Comparison of ENCODE assay signal across 17 cellular contexts in the genomic region with DNA sequence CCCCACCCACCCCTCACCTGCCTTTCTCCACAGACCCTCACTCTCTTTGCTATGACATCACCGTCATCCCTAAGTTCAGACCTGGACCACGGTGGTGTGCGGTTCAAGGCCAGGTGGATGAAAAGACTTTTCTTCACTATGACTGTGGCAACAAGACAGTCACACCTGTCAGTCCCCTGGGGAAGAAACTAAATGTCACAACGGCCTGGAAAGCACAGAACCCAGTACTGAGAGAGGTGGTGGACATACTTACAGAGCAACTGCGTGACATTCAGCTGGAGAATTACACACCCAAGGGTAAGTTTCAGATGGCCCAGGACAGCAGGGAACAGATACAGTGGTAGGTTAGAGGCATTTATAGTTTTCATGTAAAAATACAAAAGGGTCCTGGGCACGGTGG. TPM values are rescaled to one million over a fixed set of nuclear protein-coding genes. Genes with fewer than 3 reads are reported as not detected.
"Had no signal": no experiment of that assay in that cellular context is flagged by ENCODE, and none has a peak within 500 bp of the region (broad histone marks: within the 10 kb centered on the region; RNA-seq: fewer than 3 reads in every experiment).

No MANE protein-coding gene starts in this region.

RNA-seq across cellular contexts. Expression of a gene that starts 18.5 kb away (rescaled TPM):
- total RNA-seq: body of pancreas had no signal

RNA-seq across cellular contexts. Expression of a gene that starts 22.4 kb away (rescaled TPM):
- total RNA-seq: activated CD4-positive, alpha-beta memory T cell treated with anti-CD3 and anti-CD28 coated beads for 36 hours; activated CD4-positive, alpha-beta T cell treated with anti-CD3 and anti-CD28 coated beads, Interleukin-2, amount 10 ng/mL, durations not matched to agents 24 days and 14 days; activated CD8-positive, alpha-beta memory T cell treated with anti-CD3 and anti-CD28 coated beads, Interleukin-2, amount 10 ng/mL, durations not matched to agents 7 days and 5 days; activated CD8-positive, alpha-beta T cell treated with anti-CD3 and anti-CD28 coated beads for 36 hours; activated naive CD4-positive, alpha-beta T cell treated with anti-CD3 and anti-CD28 coated beads for 36 hours; activated naive CD4-positive, alpha-beta T cell treated with anti-CD3 and anti-CD28 coated beads, Interleukin-2, amount 50 U/mL, for 72 hours; activated naive CD8-positive, alpha-beta T cell treated with anti-CD3 and anti-CD28 coated beads for 36 hours; activated T-cell treated with anti-CD3 and anti-CD28 coated beads, Interleukin-2, amount 50 U/mL, for 4 hours; activated T-helper 2 cell treated with anti-CD3 and anti-CD28 coated beads, Interferon-gamma antibody, Interleukin-2, Interleukin-4, amounts not matched to agents 10 μg/mL and 5 μg/mL and 100 μg/mL, durations not matched to agents 14 hours and 24 hours and 36 hours; astrocyte; body of pancreas; T-cell; T-helper 1 cell treated with Interleukin-12 subunit alpha and Interleukin-12 subunit beta and Interleukin-4 antibody, amounts not matched to agents 30 ng/mL and 1 ng/mL, for 36 hours; T-helper 17 cell; T-helper 2 cell treated with Interferon-gamma antibody and Interleukin-4, amounts not matched to agents 100 ng/mL and 5 ng/mL, for 36 hours; WTC11 had no signal

RNA-seq across cellular contexts. Expression of a gene that starts 47.4 kb away (rescaled TPM):
- total RNA-seq: activated CD4-positive, alpha-beta memory T cell treated with anti-CD3 and anti-CD28 coated beads for 36 hours; activated CD4-positive, alpha-beta T cell treated with anti-CD3 and anti-CD28 coated beads, Interleukin-2, amount 10 ng/mL, durations not matched to agents 24 days and 14 days; activated CD8-positive, alpha-beta memory T cell treated with anti-CD3 and anti-CD28 coated beads, Interleukin-2, amount 10 ng/mL, durations not matched to agents 7 days and 5 days; activated CD8-positive, alpha-beta T cell treated with anti-CD3 and anti-CD28 coated beads for 36 hours; activated naive CD4-positive, alpha-beta T cell treated with anti-CD3 and anti-CD28 coated beads for 36 hours; activated naive CD8-positive, alpha-beta T cell treated with anti-CD3 and anti-CD28 coated beads for 36 hours; activated T-cell treated with anti-CD3 and anti-CD28 coated beads, Interleukin-2, amount 50 U/mL, for 4 hours; activated T-helper 2 cell treated with anti-CD3 and anti-CD28 coated beads, Interferon-gamma antibody, Interleukin-2, Interleukin-4, amounts not matched to agents 10 μg/mL and 5 μg/mL and 100 μg/mL, durations not matched to agents 14 hours and 24 hours and 36 hours; astrocyte; body of pancreas; chondrocyte; T-cell; T-helper 1 cell treated with Interleukin-12 subunit alpha and Interleukin-12 subunit beta and Interleukin-4 antibody, amounts not matched to agents 30 ng/mL and 1 ng/mL, for 36 hours; T-helper 2 cell treated with Interferon-gamma antibody and Interleukin-4, amounts not matched to agents 100 ng/mL and 5 ng/mL, for 36 hours; WTC11 had no signal
